25 cellular contexts compared by ENCODE assay signal in the genomic region with DNA sequence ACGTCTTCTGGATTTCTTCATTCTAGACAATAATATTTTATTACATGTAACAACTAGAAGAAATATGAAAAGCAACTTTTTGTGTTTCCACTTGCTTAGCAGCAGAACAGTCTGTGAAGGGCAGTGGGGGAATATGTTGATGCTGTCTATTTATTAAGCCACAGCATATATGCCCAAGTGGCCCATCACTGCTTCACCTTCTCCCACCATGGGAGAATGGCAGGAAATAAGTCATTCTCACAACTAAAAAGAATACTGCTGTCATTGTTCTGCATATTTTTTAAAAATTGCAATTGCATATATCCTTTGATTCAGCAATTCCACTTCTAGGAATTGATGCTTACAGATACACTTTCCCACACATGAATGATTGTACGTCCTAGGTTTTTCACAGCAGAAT.
"Had no signal": no experiment of that assay in that cellular context is flagged by ENCODE, and none has a peak within 500 bp of the region (broad histone marks: within the 10 kb centered on the region; RNA-seq: fewer than 3 reads in every experiment).

No MANE protein-coding gene starts in this region.

- H3K9me3 ChIP-seq: left ventricle myocardium inferior, mucosa of descending colon, right atrium auricular region, right lobe of liver, tibial nerve, uterus had no signal

- H3K9ac ChIP-seq: parathyroid adenoma had no signal

- H3K36me3 ChIP-seq: left ventricle myocardium inferior, right atrium auricular region, right lobe of liver, tibial nerve, uterus had no signal

- H3K4me2 ChIP-seq: smooth muscle cell had no signal

- H3K27ac ChIP-seq: left ventricle myocardium inferior, parathyroid adenoma, right atrium auricular region, right lobe of liver, tibial nerve, uterus had no signal

- H3K4me3 ChIP-seq: left ventricle myocardium inferior, lung, mucosa of descending colon, right atrium auricular region, right lobe of liver, smooth muscle cell, tibial nerve, uterus had no signal

- H3K9me3 Mint-ChIP-seq: memory B cell; naive thymus-derived CD4-positive, alpha-beta T cell; natural killer cell treated with Interleukin-12 subunit alpha and Interleukin-12 subunit beta and Interleukin-15 and Interleukin-18, amount 100 ng/mL, for 72 hours; neural crest cell; stimulated activated memory B cell treated with anti-CD40 and anti-IgM and Interleukin-4, amounts not matched to agents 10 μg/mL and 1 μg/mL and 100 μg/mL, for 72 hours; stimulated activated naive CD8-positive, alpha-beta T cell treated with anti-CD3 and anti-CD28 coated beads, Interleukin-15, amount 100 ng/mL, for 72 hours; type B pancreatic cell had no signal

- H3K27ac Mint-ChIP-seq: memory B cell; naive thymus-derived CD4-positive, alpha-beta T cell; stimulated activated memory B cell treated with anti-CD40 and anti-IgM and Interleukin-4, amounts not matched to agents 10 μg/mL and 1 μg/mL and 100 μg/mL, for 72 hours; type B pancreatic cell had no signal

- ATAC-seq: mucosa of descending colon; naive thymus-derived CD4-positive, alpha-beta T cell; natural killer cell treated with Interleukin-12 subunit alpha and Interleukin-12 subunit beta and Interleukin-15 and Interleukin-18, amount 100 ng/mL, for 72 hours; right lobe of liver; stimulated activated memory B cell treated with anti-CD40 and anti-IgM and Interleukin-4, amounts not matched to agents 10 μg/mL and 1 μg/mL and 100 μg/mL, for 72 hours; stimulated activated naive CD8-positive, alpha-beta T cell treated with anti-CD3 and anti-CD28 coated beads, Interleukin-15, amount 100 ng/mL, for 72 hours had no signal

- H3K4me1 ChIP-seq: right atrium auricular region, uterus had no signal

- DNase-seq: islet precursor cell; left ventricle myocardium inferior; midbrain; mucosa of descending colon; naive thymus-derived CD4-positive, alpha-beta T cell; nucleus accumbens; right lobe of liver; stimulated activated CD4-positive, alpha-beta T cell treated with anti-CD3 and anti-CD28 coated beads, Interleukin-1b, Interleukin-23, amount 100 ng/mL, for 48 hours; stimulated activated CD4-positive, alpha-beta T cell treated with anti-CD3 and anti-CD28 coated beads, Interleukin-2, amount 100 ng/mL, for 48 hours; stimulated activated CD4-positive, alpha-beta T cell treated with anti-CD3 and anti-CD28 coated beads, Interleukin-4, amount 100 ng/mL, for 4 hours; stimulated activated CD8-positive, alpha-beta memory T cell treated with anti-CD3 and anti-CD28 coated beads, Interleukin-4, amount 100 ng/mL, for 48 hours; stimulated activated naive CD4-positive, alpha-beta T cell treated with Interleukin-2 at 50 U/mL for 16 hours; stimulated activated naive CD8-positive, alpha-beta T cell treated with anti-CD3 and anti-CD28 coated beads, Interleukin-15, amount 100 ng/mL, for 72 hours; substantia nigra; uterus had no signal

- H3K27me3 ChIP-seq: right atrium auricular region, right lobe of liver, tibial nerve, uterus had no signal

- H3K4me3 Mint-ChIP-seq: memory B cell; naive thymus-derived CD4-positive, alpha-beta T cell; natural killer cell treated with Interleukin-12 subunit alpha and Interleukin-12 subunit beta and Interleukin-15 and Interleukin-18, amount 100 ng/mL, for 72 hours; neural crest cell; stimulated activated memory B cell treated with anti-CD40 and anti-IgM and Interleukin-4, amounts not matched to agents 10 μg/mL and 1 μg/mL and 100 μg/mL, for 72 hours; stimulated activated naive CD8-positive, alpha-beta T cell treated with anti-CD3 and anti-CD28 coated beads, Interleukin-15, amount 100 ng/mL, for 72 hours; type B pancreatic cell had no signal

- H3K27me3 Mint-ChIP-seq: memory B cell; naive thymus-derived CD4-positive, alpha-beta T cell; natural killer cell treated with Interleukin-12 subunit alpha and Interleukin-12 subunit beta and Interleukin-15 and Interleukin-18, amount 100 ng/mL, for 72 hours; stimulated activated memory B cell treated with anti-CD40 and anti-IgM and Interleukin-4, amounts not matched to agents 10 μg/mL and 1 μg/mL and 100 μg/mL, for 72 hours; stimulated activated naive CD8-positive, alpha-beta T cell treated with anti-CD3 and anti-CD28 coated beads, Interleukin-15, amount 100 ng/mL, for 72 hours; type B pancreatic cell had no signal

- H2AFZ ChIP-seq: parathyroid adenoma had no signal
